In genomic region chr2:241609859-241610793, GRCh38 we compare ENCODE assay signal across 8 cellular contexts. TPM values are rescaled to one million over a fixed set of nuclear protein-coding genes. Genes with fewer than 3 reads are reported as not detected.
A peak's percentile ranks its signal among the peaks of the same experiment; 100 is the strongest.
DNase-seq lines count a peak whose midpoint lies in the region; ATAC-seq and TF ChIP-seq lines count a peak whose summit lies in the region.

No MANE protein-coding gene starts in this region.

- H3K27ac ChIP-seq in coronary artery = peak overlapping the region; percentile 77 to 89

- DNase-seq in GM12864 (ENCODE audit: low read depth) (peak; percentile 60), NCI-H1436 treated with DMSO at 0.1 percent for 48 hours (lab: John Stamatoyannopoulos, UW) (peak; percentile 68), coronary artery (ENCODE audit: low spot score) (peak; percentile 90), left lobe of liver (ENCODE audit: low spot score) (peak; percentile 75), NCI-H446 treated with DMSO at 0.1 percent for 48 hours (lab: John Stamatoyannopoulos, UW) (no peak)
- DNase-seq in activated CD4-positive, alpha-beta T cell treated with anti-CD3 and anti-CD28 coated beads for 48 hours = peak; percentile 94
- peak; percentile 89 to 92 for DNase-seq in stimulated activated CD4-positive, alpha-beta T cell treated with anti-CD3 and anti-CD28 coated beads, Interleukin-2, amount 100 ng/mL, for 24 hours

- ATAC-seq in HG02588 (IDR thresholded peaks at IDR 0.05; ENCODE audit: unreplicated experiment) = peak; percentile 86
- peak; percentile 95 for ATAC-seq in left lobe of liver

- H3K4me3 ChIP-seq in GM12864 (ENCODE audit: low read depth, low read length) (peak overlapping the region; percentile 60), coronary artery (peak overlapping the region; percentile 81)

- TF ChIP-seq CTCF in GM12864 (IDR thresholded peaks at IDR 0.05; ENCODE audit: low read depth, low read length, missing control alignments) (peak; percentile 65), coronary artery (IDR thresholded peaks at IDR 0.05) (peak; percentile 28)

RNA-seq across cellular contexts. Expression of gene THAP4, which starts 26.8 kb away (rescaled TPM):
- total RNA-seq in left lobe of liver = 29.1 TPM

RNA-seq across cellular contexts. Expression of gene ATG4B, which starts 27.4 kb away (rescaled TPM):
- total RNA-seq in left lobe of liver = 41.5 TPM

RNA-seq across cellular contexts. Expression of gene BOK, which starts 51.6 kb away (rescaled TPM):
- 95.8 TPM for total RNA-seq in left lobe of liver
